8 cellular contexts compared by ENCODE assay signal in the genomic region with DNA sequence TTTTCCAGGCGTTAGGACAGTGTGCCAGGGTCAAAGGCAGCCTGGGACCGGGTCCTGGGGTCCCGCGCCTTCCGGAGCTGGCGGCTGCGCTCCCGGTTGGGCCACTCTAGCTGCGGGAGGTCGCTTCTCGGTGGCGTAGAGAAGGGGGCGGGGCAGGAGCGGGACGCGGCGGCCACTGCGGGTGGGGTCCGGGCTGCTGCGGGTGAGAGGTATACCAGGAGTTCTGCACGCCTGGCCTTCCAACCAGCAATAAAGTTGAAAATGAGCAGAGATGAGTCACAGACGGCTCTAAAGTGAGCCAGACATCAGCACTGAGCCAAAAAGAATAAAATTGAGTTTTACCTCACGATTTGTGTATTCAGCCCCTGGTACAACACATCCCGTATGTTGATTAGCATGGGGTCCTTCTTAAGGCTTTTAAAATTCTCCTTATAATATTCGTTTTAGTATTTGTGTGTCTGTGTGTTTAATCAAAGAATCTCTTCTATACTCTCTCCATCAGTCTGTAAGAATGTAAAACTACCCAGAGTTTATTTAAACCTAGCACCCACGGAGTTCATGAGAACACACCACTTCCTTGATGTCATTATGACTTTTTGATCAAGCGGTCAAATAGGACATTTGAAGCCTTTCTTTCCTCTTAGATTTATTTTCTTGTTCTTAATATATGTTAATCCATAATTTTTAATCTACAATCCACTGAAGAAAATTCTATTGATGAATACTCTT. TPM values are rescaled to one million over a fixed set of nuclear protein-coding genes. Genes with fewer than 3 reads are reported as not detected.
DNase-seq lines count a peak whose midpoint lies in the region; ATAC-seq and TF ChIP-seq lines count a peak whose summit lies in the region.

A gene (minus strand): TSS at position 108 of the 729 bp plus-strand sequence. CDS start 107 bp downstream, at position 1.

- peak; percentile 44 for DNase-seq in GM10266 (ENCODE audit: extremely low spot score)
- DNase-seq in NCI-H748 (lab: John Stamatoyannopoulos, UW; ENCODE audit: unreplicated experiment) = peak; percentile 62
- peak; percentile 74 for DNase-seq in left ventricle myocardium inferior
- peak; percentile 58 for DNase-seq in retina
- no peak for DNase-seq in Karpas-422

- TF ChIP-seq CTCF in GM10266 (IDR thresholded peaks at IDR 0.05; ENCODE audit: control insufficient read depth, insufficient read depth, low read depth, missing control alignments) = no peak
- TF ChIP-seq CTCF in left ventricle myocardium inferior (IDR thresholded peaks at IDR 0.05; ENCODE audit: borderline replicate concordance) = no peak

- no peak for ATAC-seq in HG03457 (IDR thresholded peaks at IDR 0.05; ENCODE audit: unreplicated experiment)
- ATAC-seq in HG02610 (IDR thresholded peaks at IDR 0.05; ENCODE audit: unreplicated experiment) = no peak

- peaks cover 3% of the 10 kb centered on the region for H3K27me3 Mint-ChIP-seq in activated naive CD8-positive, alpha-beta T cell

- H3K36me3 ChIP-seq in left ventricle myocardium inferior (no peaks in the 10 kb centered on the region), Karpas-422 (ENCODE audit: insufficient read depth, low read length) (no peaks in the 10 kb centered on the region)

- H3K79me2 ChIP-seq in Karpas-422 (ENCODE audit: low read length) = no peaks in the 10 kb centered on the region

- no peak within 1 kb of the TSS for H3K9ac ChIP-seq in Karpas-422 (ENCODE audit: low read length)

- peaks cover 11% of the 10 kb centered on the region for H3K9me3 ChIP-seq in left ventricle myocardium inferior (replicated peaks)
- H3K9me3 ChIP-seq in Karpas-422 (ENCODE audit: low read length) = no peaks in the 10 kb centered on the region

- intact Hi-C loops in left ventricle myocardium inferior (cut with micrococcal nuclease) = no loop called here

- no peak within 1 kb of the TSS for H2AFZ ChIP-seq in Karpas-422 (ENCODE audit: low read length)

- H3K27me3 ChIP-seq in left ventricle myocardium inferior (ENCODE audit: low read depth) (peaks cover 4% of the 10 kb centered on the region), Karpas-422 (ENCODE audit: low read length) (no peaks in the 10 kb centered on the region)

- peaks cover 12% of the 10 kb centered on the region for H3K9me3 Mint-ChIP-seq in activated naive CD8-positive, alpha-beta T cell (ENCODE audit: low read depth)

- peak within 1 kb of the TSS; percentile 80 for H3K4me3 Mint-ChIP-seq in activated naive CD8-positive, alpha-beta T cell

- H3K4me3 ChIP-seq in left ventricle myocardium inferior (peak within 1 kb of the TSS; percentile 68), Karpas-422 (ENCODE audit: low read length) (no peak within 1 kb of the TSS)

- H3K4me1 Mint-ChIP-seq in activated naive CD8-positive, alpha-beta T cell (ENCODE audit: low read depth) = peaks cover 11% of the 10 kb centered on the region

- H3K36me3 Mint-ChIP-seq in activated naive CD8-positive, alpha-beta T cell = peaks cover 6% of the 10 kb centered on the region

- H3K4me2 ChIP-seq in Karpas-422 (ENCODE audit: low read depth, low read length, poor library complexity, severe bottlenecking) = no peak within 1 kb of the TSS

- H3K27ac ChIP-seq in left ventricle myocardium inferior (replicated peaks) (peak within 1 kb of the TSS; percentile 38), Karpas-422 (ENCODE audit: low read length) (no peak within 1 kb of the TSS)

- H3K27ac Mint-ChIP-seq in activated naive CD8-positive, alpha-beta T cell = no peak within 1 kb of the TSS

- no peaks in the 10 kb centered on the region for H3K9me2 ChIP-seq in Karpas-422 (replicated peaks; ENCODE audit: insufficient read depth, low read length)

- H4K20me1 ChIP-seq in Karpas-422 (ENCODE audit: insufficient read depth, low read depth, low read length) = no peaks in the 10 kb centered on the region

- H3K4me1 ChIP-seq in left ventricle myocardium inferior = peaks cover 4% of the 10 kb centered on the region
- no peaks in the 10 kb centered on the region for H3K4me1 ChIP-seq in Karpas-422 (ENCODE audit: low read length)

RNA-seq across cellular contexts. Expression of the gene that starts here (rescaled TPM):
- total RNA-seq in left ventricle myocardium inferior = 1.2 TPM
- not detected in 2 replicates for total RNA-seq in Karpas-422 (2014; rRNA removed; shearing (Covaris generic); ENCODE audit: low replicate concordance)
